ENCODE assay signal across 22 cellular contexts in the genomic region with DNA sequence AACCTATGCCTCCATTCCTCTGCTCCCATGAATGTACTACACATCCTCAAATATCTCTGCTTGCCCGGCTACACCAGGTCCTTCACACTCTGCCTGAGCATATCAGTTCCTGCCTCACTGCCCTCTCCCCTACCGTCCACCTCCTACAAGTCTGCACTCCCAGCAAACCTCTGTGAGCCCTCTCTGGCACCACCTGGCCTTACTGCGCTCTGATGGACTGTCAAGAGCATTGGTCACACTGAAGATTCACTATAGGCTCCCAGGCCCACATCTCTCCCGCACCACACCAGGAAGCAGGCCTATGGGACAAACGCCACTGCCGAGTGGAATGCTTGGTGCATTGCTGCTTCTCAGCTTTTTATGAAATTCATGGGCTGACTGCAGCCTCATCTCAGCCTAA. TPM values are rescaled to one million over a fixed set of nuclear protein-coding genes. Genes with fewer than 3 reads are reported as not detected.
DNase-seq lines count a peak whose midpoint lies in the region; ATAC-seq and TF ChIP-seq lines count a peak whose summit lies in the region.
"Had no signal": no experiment of that assay in that cellular context is flagged by ENCODE, and none has a peak within 500 bp of the region (broad histone marks: within the 10 kb centered on the region; RNA-seq: fewer than 3 reads in every experiment).

No MANE protein-coding gene starts in this region.

- H3K36me3 Mint-ChIP-seq in T-helper 2 cell treated with Interferon-gamma antibody and Interleukin-4, amounts not matched to agents 5 μg/mL and 100 μg/mL, for 36 hours (ENCODE audit: low read depth): peaks cover 39% of the 10 kb centered on the region
- peaks cover 5 to 11% of the 10 kb centered on the region in 2 donors for H3K36me3 Mint-ChIP-seq in CD4-positive, alpha-beta memory T cell
- peaks cover 13% of the 10 kb centered on the region for H3K36me3 Mint-ChIP-seq in central memory CD8-positive, alpha-beta T cell (ENCODE audit: insufficient read depth)
- peaks cover 28% of the 10 kb centered on the region for H3K36me3 Mint-ChIP-seq in nephron progenitor cell (ENCODE audit: low read depth)

- intact Hi-C loops in CD4-positive, alpha-beta memory T cell (cut with micrococcal nuclease): loop anchor here (10.0 kb wide), 1 partner anchor 1565 kb away; the partner anchor contains the start of gene MBTPS1
- intact Hi-C loops in PC-3 (cut with micrococcal nuclease): loop anchor here (5.0 kb wide), 1 partner anchor 82 kb away; no protein-coding TSS in a partner anchor

- H3K79me2 ChIP-seq in PC-3 (ENCODE audit: low read length): no peaks in the 10 kb centered on the region

- no peak overlapping the region for H3K4me3 Mint-ChIP-seq in T-helper 2 cell treated with Interferon-gamma antibody and Interleukin-4, amounts not matched to agents 5 μg/mL and 100 μg/mL, for 36 hours
- peak overlapping the region in 3 of 8 donors; percentile 3 to 77 (median 68) for H3K4me3 Mint-ChIP-seq in CD4-positive, alpha-beta memory T cell
- H3K4me3 Mint-ChIP-seq in central memory CD8-positive, alpha-beta T cell: no peak overlapping the region
- H3K4me3 Mint-ChIP-seq in nephron progenitor cell: no peak overlapping the region
- H3K4me3 Mint-ChIP-seq: activated naive CD8-positive, alpha-beta T cell treated with anti-CD3 and anti-CD28 coated beads for 36 hours had no signal

- H3K4me2 ChIP-seq in PC-3 (ENCODE audit: low read length): no peak overlapping the region

- H3K9me3 Mint-ChIP-seq in T-helper 2 cell treated with Interferon-gamma antibody and Interleukin-4, amounts not matched to agents 5 μg/mL and 100 μg/mL, for 36 hours: no peaks in the 10 kb centered on the region
- H3K9me3 Mint-ChIP-seq in CD4-positive, alpha-beta memory T cell: peaks cover 0 to 3% (median 0%) of the 10 kb centered on the region in 8 donors
- H3K9me3 Mint-ChIP-seq in central memory CD8-positive, alpha-beta T cell: no peaks in the 10 kb centered on the region
- H3K9me3 Mint-ChIP-seq in nephron progenitor cell: no peaks in the 10 kb centered on the region
- H3K9me3 Mint-ChIP-seq: activated naive CD8-positive, alpha-beta T cell treated with anti-CD3 and anti-CD28 coated beads for 36 hours had no signal

- H3F3A ChIP-seq in PC-3 (ENCODE audit: low read length, unreplicated experiment): no peaks in the 10 kb centered on the region

- peak overlapping the region; percentile 4 for H3K27ac Mint-ChIP-seq in T-helper 2 cell treated with Interferon-gamma antibody and Interleukin-4, amounts not matched to agents 5 μg/mL and 100 μg/mL, for 36 hours
- H3K27ac Mint-ChIP-seq in CD4-positive, alpha-beta memory T cell: peak overlapping the region in 6 of 7 donors; percentile 8 to 75 (median 64)
- peak overlapping the region; percentile 71 for H3K27ac Mint-ChIP-seq in central memory CD8-positive, alpha-beta T cell (ENCODE audit: low read depth)
- H3K27ac Mint-ChIP-seq in nephron progenitor cell: peak overlapping the region; percentile 22
- H3K27ac Mint-ChIP-seq: activated naive CD8-positive, alpha-beta T cell treated with anti-CD3 and anti-CD28 coated beads for 36 hours had no signal

- DNase-seq in T-helper 2 cell treated with Interferon-gamma antibody and Interleukin-4, amounts not matched to agents 5 μg/mL and 100 μg/mL, for 36 hours (ENCODE audit: low spot score): no peak
- no peak for DNase-seq in T-helper 2 cell
- no peak for DNase-seq in CD4-positive, alpha-beta memory T cell
- no peak for DNase-seq in central memory CD8-positive, alpha-beta T cell (ENCODE audit: low spot score in 2 of 2)
- DNase-seq in nephron progenitor cell: no peak
- no peak for DNase-seq in activated effector memory CD4-positive, alpha-beta T cell treated with anti-CD3 and anti-CD28 coated beads, Interleukin-2, amount 50 U/mL, for 16 hours
- DNase-seq in NCI-H2171 treated with DMSO at 0.1 percent for 48 hours (lab: John Stamatoyannopoulos, UW): no peak
- no peak for DNase-seq in PC-3
- DNase-seq: activated CD4-positive, alpha-beta T cell treated with anti-CD3 and anti-CD28 coated beads, Interleukin-2, amount 50 U/mL, for 1 hour; activated naive CD8-positive, alpha-beta T cell treated with anti-CD3 and anti-CD28 coated beads for 36 hours; activated T-cell treated with anti-CD3 and anti-CD28 coated beads, Interleukin-2, amount 50 U/mL, for 48 hours; BE2C; DMS 273 treated with DMSO at 0.1 percent for 48 hours; left cardiac atrium; midbrain; NCI-H146; NCI-H69; retina; stimulated activated CD4-positive, alpha-beta T cell treated with anti-CD3 and anti-CD28 coated beads, Interleukin-4, amount 100 ng/mL, for 4 hours; SW 1271 had no signal

- H3K9me3 ChIP-seq in CD4-positive, alpha-beta memory T cell (ENCODE audit: control insufficient read depth in 1 of 2, low read length in 2 of 2): no peaks in the 10 kb centered on the region
- no peaks in the 10 kb centered on the region for H3K9me3 ChIP-seq in PC-3 (ENCODE audit: low read length)
- H3K9me3 ChIP-seq: BE2C, neutrophil, vagina had no signal

- H3K9me2 ChIP-seq in PC-3 (replicated peaks; ENCODE audit: low read length): no peaks in the 10 kb centered on the region

- H3K27me3 Mint-ChIP-seq in T-helper 2 cell treated with Interferon-gamma antibody and Interleukin-4, amounts not matched to agents 5 μg/mL and 100 μg/mL, for 36 hours (ENCODE audit: low read depth): no peaks in the 10 kb centered on the region
- H3K27me3 Mint-ChIP-seq in CD4-positive, alpha-beta memory T cell: no peaks in the 10 kb centered on the region
- no peaks in the 10 kb centered on the region for H3K27me3 Mint-ChIP-seq in central memory CD8-positive, alpha-beta T cell
- H3K27me3 Mint-ChIP-seq in nephron progenitor cell (ENCODE audit: low read depth, poor library complexity): peaks cover 3% of the 10 kb centered on the region
- H3K27me3 Mint-ChIP-seq: activated naive CD8-positive, alpha-beta T cell treated with anti-CD3 and anti-CD28 coated beads for 36 hours had no signal

- POLR2A ChIA-PET in CD4-positive, alpha-beta memory T cell (lab: Charles Lee; ENCODE audit: partially characterized antibody): no interaction called here
- POLR2A ChIA-PET in PC-3 (lab: Charles Lee; ENCODE audit: unreplicated experiment): interaction anchor here (0.6 kb wide), 1 partner anchor 119 kb away, joined by 3 read pairs; no protein-coding TSS in a partner anchor

- H4K20me1 ChIP-seq in PC-3 (ENCODE audit: low read length): no peaks in the 10 kb centered on the region

- H3K36me3 ChIP-seq in CD4-positive, alpha-beta memory T cell (ENCODE audit: insufficient read depth, low read length): peaks cover 5% of the 10 kb centered on the region
- peaks cover 18% of the 10 kb centered on the region for H3K36me3 ChIP-seq in PC-3 (ENCODE audit: low read depth, low read length)

- H3K27me3 ChIP-seq in CD4-positive, alpha-beta memory T cell (ENCODE audit: insufficient read depth, low read length): no peaks in the 10 kb centered on the region
- no peaks in the 10 kb centered on the region for H3K27me3 ChIP-seq in PC-3 (ENCODE audit: low read length)
- H3K27me3 ChIP-seq: BE2C, neutrophil, vagina had no signal

- BruUV-seq in PC-3 (replicated peaks; lab: Mats Ljungman, UMichigan): no TSS peak

- no peak overlapping the region for H3K4me3 ChIP-seq in CD4-positive, alpha-beta memory T cell (ENCODE audit: low read length in 2 of 2)
- H3K4me3 ChIP-seq in PC-3 (ENCODE audit: low read length): no peak overlapping the region
- H3K4me3 ChIP-seq: vagina had no signal

- CTCF ChIA-PET in CD4-positive, alpha-beta memory T cell (lab: Charles Lee; ENCODE audit: partially characterized antibody): no interaction called here
- CTCF ChIA-PET in PC-3 (lab: Charles Lee): no interaction called here

- no peak overlapping the region for H2AFZ ChIP-seq in PC-3 (ENCODE audit: low read length)

- no peak for ATAC-seq in central memory CD8-positive, alpha-beta T cell (replicated peaks; ENCODE audit: extremely low read depth, poor library complexity, severe bottlenecking)
- no peak for ATAC-seq in PC-3
- ATAC-seq: left cardiac atrium had no signal

- no peak overlapping the region for H3K9ac ChIP-seq in PC-3 (ENCODE audit: low read length)

- H3K4me1 ChIP-seq in CD4-positive, alpha-beta memory T cell (ENCODE audit: insufficient read depth, low read length): peaks cover 10% of the 10 kb centered on the region
- no peaks in the 10 kb centered on the region for H3K4me1 ChIP-seq in PC-3 (ENCODE audit: insufficient read depth, low read length)
- H3K4me1 ChIP-seq: vagina had no signal

- TF ChIP-seq CTCF in nephron progenitor cell (IDR thresholded peaks at IDR 0.05): no peak
- no peak for TF ChIP-seq CTCF in PC-3 (conservative IDR thresholded peaks at IDR 0.05; ENCODE audit: low read depth, low read length)

- peaks cover 26% of the 10 kb centered on the region for H3K4me1 Mint-ChIP-seq in T-helper 2 cell treated with Interferon-gamma antibody and Interleukin-4, amounts not matched to agents 5 μg/mL and 100 μg/mL, for 36 hours (ENCODE audit: low read depth)
- peaks cover 5 to 19% (median 14%) of the 10 kb centered on the region in 4 donors for H3K4me1 Mint-ChIP-seq in CD4-positive, alpha-beta memory T cell
- H3K4me1 Mint-ChIP-seq in central memory CD8-positive, alpha-beta T cell: peaks cover 11% of the 10 kb centered on the region
- peaks cover 18% of the 10 kb centered on the region for H3K4me1 Mint-ChIP-seq in nephron progenitor cell

- H3K27ac ChIP-seq in CD4-positive, alpha-beta memory T cell (ENCODE audit: low read depth, low read length): no peak overlapping the region
- H3K27ac ChIP-seq in PC-3 (ENCODE audit: low read length): no peak overlapping the region
- H3K27ac ChIP-seq: neutrophil, vagina had no signal

RNA-seq across cellular contexts. Expression of gene GINS2, which starts 8.9 kb away (rescaled TPM):
- total RNA-seq in CD4-positive, alpha-beta memory T cell: 1 to 10 TPM; 1.2 to 1.4 TPM
- polyA plus RNA-seq in CD4-positive, alpha-beta memory T cell: 1 to 10 TPM in 1 of 2 donors, under 1 TPM in 1; 0.55 to 1.3 TPM
- 24.8 and 28.7 TPM in 2 replicates for total RNA-seq in PC-3 (2014; rRNA removed)

Comparison
In these comparisons a context has a peak if more than half of its experiments do, and no peak if none do; other contexts are left out.
1. H3K27ac Mint-ChIP-seq: peak in every context shown above with its lines; median percentile 71 in central memory CD8-positive, alpha-beta T cell; 64 in CD4-positive, alpha-beta memory T cell; 22 in nephron progenitor cell; 4 in T-helper 2 cell treated with Interferon-gamma antibody and Interleukin-4, amounts not matched to agents 5 μg/mL and 100 μg/mL, for 36 hours.
2. RNA of gene GINS2, which starts 8.9 kb away (total RNA-seq): 24.8 to 28.7 TPM in PC-3; 1.2 to 1.4 TPM in CD4-positive, alpha-beta memory T cell; every median in the first group is over 10 times any median in the second.